Comparison of ENCODE assay signal across 8 cellular contexts in the genomic region with DNA sequence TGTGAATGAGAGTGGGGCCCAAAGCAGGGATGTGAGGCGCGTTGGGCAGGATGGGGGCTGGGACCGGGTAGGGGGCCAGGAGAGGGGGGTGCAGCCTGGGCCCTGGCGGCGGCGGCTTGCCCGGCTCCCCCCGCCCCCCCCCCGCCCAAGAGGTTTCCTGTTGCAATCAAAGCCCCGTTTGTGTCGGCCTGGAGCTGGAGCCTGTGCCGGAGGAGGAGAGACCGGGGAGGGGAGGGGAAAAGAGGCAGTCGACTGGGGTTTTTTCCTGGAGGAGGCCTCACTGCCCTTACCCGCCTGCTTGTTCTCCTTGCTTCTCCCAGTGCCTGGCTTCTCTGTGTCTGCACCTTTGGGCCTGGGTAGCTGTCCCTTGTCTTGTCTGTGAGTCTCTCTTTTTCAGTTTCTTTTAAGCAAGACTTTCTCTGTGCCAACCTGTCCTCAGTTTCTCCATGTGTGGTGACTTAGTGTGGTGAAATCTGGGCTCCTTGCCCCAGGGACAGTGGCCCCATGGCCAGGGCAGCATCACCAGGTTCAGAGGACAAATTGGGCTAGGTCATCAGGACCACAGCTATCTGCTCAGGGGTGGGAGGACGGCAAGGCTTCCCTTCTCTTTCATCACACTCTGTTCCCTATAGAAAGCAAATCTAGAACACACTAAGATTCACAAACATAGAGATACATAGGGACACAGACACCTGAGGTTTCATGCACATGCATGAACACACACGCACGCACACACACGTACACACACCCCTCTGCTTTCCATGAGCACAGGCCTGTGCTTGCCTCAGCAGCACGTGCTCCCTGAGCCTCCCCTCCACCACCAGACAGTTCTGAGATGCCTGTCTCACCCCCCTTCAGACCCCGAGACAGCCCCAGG. TPM values are rescaled to one million over a fixed set of nuclear protein-coding genes. Genes with fewer than 3 reads are reported as not detected.
DNase-seq lines count a peak whose midpoint lies in the region; ATAC-seq and TF ChIP-seq lines count a peak whose summit lies in the region.

No MANE protein-coding gene starts in this region.

- H3K4me1 ChIP-seq in Peyer's patch (peaks cover 0 to 42% (median 11%) of the 10 kb centered on the region in 4 donors), muscle layer of duodenum (ENCODE audit: control insufficient read depth in 1 of 2, insufficient read depth in 2 of 2, low read length in 2 of 2) (peaks cover 23 to 42% of the 10 kb centered on the region in 2 donors)

- H3K27ac ChIP-seq in Peyer's patch (peak overlapping the region; percentile 14 to 99 (median 84)), muscle layer of duodenum (ENCODE audit: low read length) (peak overlapping the region; percentile 74)

- TF ChIP-seq CTCF in AG10803 (conservative IDR thresholded peaks at IDR 0.05; ENCODE audit: low read length) (no peak), Peyer's patch (IDR thresholded peaks at IDR 0.05) (no peak)

- peaks cover 85% of the 10 kb centered on the region for H3K4me1 Mint-ChIP-seq in dendritic cell treated with granulocyte-macrophage colony-stimulating factor and Interleukin-4, amounts not matched to agents 40 ng/mL and 50 ng/mL, for 4 days (ENCODE audit: low read depth)

- peak overlapping the region; percentile 29 for H3K4me3 ChIP-seq in AG10803 (ENCODE audit: low read length)
- no peak overlapping the region for H3K4me3 ChIP-seq in Peyer's patch
- H3K4me3 ChIP-seq in muscle layer of duodenum (ENCODE audit: low read depth in 1 of 2, low read length in 2 of 2): peak overlapping the region in 1 of 2 donors; percentile 9

- H3K36me3 ChIP-seq in Peyer's patch (no peaks in the 10 kb centered on the region), muscle layer of duodenum (ENCODE audit: control insufficient read depth in 1 of 2, insufficient read depth in 2 of 2, low read length in 2 of 2) (peaks cover 0 to 14% of the 10 kb centered on the region in 2 donors)

- H3K4me3 Mint-ChIP-seq in dendritic cell treated with granulocyte-macrophage colony-stimulating factor and Interleukin-4, amounts not matched to agents 40 ng/mL and 50 ng/mL, for 4 days: no peak overlapping the region

- ATAC-seq in HG03025 (IDR thresholded peaks at IDR 0.05; ENCODE audit: low FRiP score, unreplicated experiment): no peak

- H3K27me3 Mint-ChIP-seq in dendritic cell treated with granulocyte-macrophage colony-stimulating factor and Interleukin-4, amounts not matched to agents 40 ng/mL and 50 ng/mL, for 4 days: peaks cover 24% of the 10 kb centered on the region

- intact Hi-C loops in dendritic cell treated with granulocyte-macrophage colony-stimulating factor and Interleukin-4, amounts not matched to agents 40 ng/mL and 50 ng/mL, for 4 days (cut with micrococcal nuclease): no loop called here

- H3K27me3 ChIP-seq in Peyer's patch (no peaks in the 10 kb centered on the region), muscle layer of duodenum (ENCODE audit: low read depth, low read length) (no peaks in the 10 kb centered on the region)

- peak overlapping the region; percentile 36 for H3K27ac Mint-ChIP-seq in dendritic cell treated with granulocyte-macrophage colony-stimulating factor and Interleukin-4, amounts not matched to agents 40 ng/mL and 50 ng/mL, for 4 days

- peaks cover 8% of the 10 kb centered on the region for H3K36me3 Mint-ChIP-seq in dendritic cell treated with granulocyte-macrophage colony-stimulating factor and Interleukin-4, amounts not matched to agents 40 ng/mL and 50 ng/mL, for 4 days (ENCODE audit: low read depth)

- DNase-seq in AG10803 (ENCODE audit: low read depth): peak; percentile 73
- no peak for DNase-seq in Peyer's patch
- no peak for DNase-seq in NCI-H2196 treated with DMSO at 0.1 percent for 48 hours (lab: John Stamatoyannopoulos, UW; ENCODE audit: unreplicated experiment)
- DNase-seq in activated gamma-delta T cell (lab: John Stamatoyannopoulos, UW): no peak
- DNase-seq in NCI-H1694 (lab: John Stamatoyannopoulos, UW): no peak

- TF ChIP-seq POLR2A in Peyer's patch (IDR thresholded peaks at IDR 0.05): no peak

- no peaks in the 10 kb centered on the region for H3K9me3 Mint-ChIP-seq in dendritic cell treated with granulocyte-macrophage colony-stimulating factor and Interleukin-4, amounts not matched to agents 40 ng/mL and 50 ng/mL, for 4 days

- H3K9me3 ChIP-seq in Peyer's patch (no peaks in the 10 kb centered on the region), muscle layer of duodenum (ENCODE audit: control insufficient read depth in 1 of 2, low read length in 2 of 2) (no peaks in the 10 kb centered on the region)

RNA-seq across cellular contexts. Expression of gene RARG, which starts 8.4 kb away (rescaled TPM):
- 10 to 100 TPM in 1 of 4 donors, 1 to 10 TPM in 3; 1.9 to 10.7 (median 5.7) TPM for total RNA-seq in Peyer's patch

RNA-seq across cellular contexts. Expression of gene ITGB7, which starts 16.6 kb away (rescaled TPM):
- total RNA-seq in Peyer's patch: 10 to 100 TPM in 1 of 4 donors, 1 to 10 TPM in 3; 3.8 to 66.0 (median 4.4) TPM

RNA-seq across cellular contexts. Expression of gene CSAD, which starts 42.9 kb away (rescaled TPM):
- total RNA-seq in Peyer's patch: 100 to 1,000 TPM in 2 of 4 donors, 10 to 100 TPM in 2; 36.1 to 154 (median 109) TPM

RNA-seq across cellular contexts. Expression of gene ZNF740, which starts 43.1 kb away (rescaled TPM):
- total RNA-seq in Peyer's patch: 10 to 100 TPM; 11.9 to 38.8 (median 23.1) TPM

RNA-seq across cellular contexts. Expression of gene ESPL1, which starts 44.5 kb away (rescaled TPM):
- 100 to 1,000 TPM in 1 of 4 donors, 10 to 100 TPM in 3; 47.0 to 108 (median 87.0) TPM for total RNA-seq in Peyer's patch
